Comparison of ENCODE assay signal across 1 cellular context in the genomic region with DNA sequence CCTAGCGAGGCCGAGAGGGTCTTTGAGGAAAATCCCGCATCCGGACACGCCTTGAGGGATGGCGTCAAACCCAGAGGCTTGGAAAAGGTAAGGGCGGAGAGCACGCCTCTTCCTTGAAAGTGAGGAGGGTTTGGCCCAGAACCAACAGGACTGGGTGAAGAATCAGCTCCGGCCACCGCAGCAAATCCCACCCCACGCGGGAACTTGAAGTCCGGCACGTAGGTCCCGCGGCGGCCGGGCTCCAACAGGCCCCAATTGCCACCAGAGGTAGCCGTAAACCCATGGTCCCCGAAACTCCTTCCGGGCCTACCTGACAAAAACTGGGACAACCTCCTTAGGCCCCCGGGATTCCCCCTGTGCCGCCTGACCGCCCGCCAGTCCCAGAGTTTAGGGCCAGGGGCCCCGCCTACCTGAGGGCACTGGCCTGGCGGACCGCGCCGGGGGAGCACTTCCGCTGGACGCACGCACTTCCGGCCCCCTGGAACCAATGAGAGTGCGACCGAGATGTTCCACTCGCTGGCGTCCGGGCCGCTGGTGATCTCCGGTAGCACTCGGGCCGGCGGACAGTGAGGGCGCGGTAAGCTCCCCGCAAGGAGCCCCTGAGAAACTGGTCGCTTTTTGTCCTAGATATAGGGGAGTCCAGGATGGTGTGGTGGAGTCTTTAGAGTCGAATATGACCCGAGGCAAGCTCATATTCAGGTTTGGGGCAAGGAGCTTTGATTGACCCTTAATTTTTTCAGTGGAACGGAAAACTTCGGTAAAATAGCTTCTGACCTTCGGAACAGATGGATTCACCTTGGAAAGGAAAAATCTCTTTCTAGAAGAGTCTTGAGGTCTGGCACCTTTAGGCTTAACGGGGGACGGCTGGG.
A peak's percentile ranks its signal among the peaks of the same experiment; 100 is the strongest.
TF ChIP-seq lines count a peak whose summit lies in the region.

TSS of gene LZIC (minus strand) at position 453 of the 869 bp plus-strand sequence. CDS start 6,772 bp downstream, outside the sequence.
TSS of gene NMNAT1 (plus strand) at position 537 of the 869 bp plus-strand sequence. CDS start 28,599 bp downstream, outside the sequence.

TF ChIP-seq in GM23338, 12 proteins besides CTCF, POLR2A, EP300 and RAD21:
- TF ChIP-seq, protein P1, sequence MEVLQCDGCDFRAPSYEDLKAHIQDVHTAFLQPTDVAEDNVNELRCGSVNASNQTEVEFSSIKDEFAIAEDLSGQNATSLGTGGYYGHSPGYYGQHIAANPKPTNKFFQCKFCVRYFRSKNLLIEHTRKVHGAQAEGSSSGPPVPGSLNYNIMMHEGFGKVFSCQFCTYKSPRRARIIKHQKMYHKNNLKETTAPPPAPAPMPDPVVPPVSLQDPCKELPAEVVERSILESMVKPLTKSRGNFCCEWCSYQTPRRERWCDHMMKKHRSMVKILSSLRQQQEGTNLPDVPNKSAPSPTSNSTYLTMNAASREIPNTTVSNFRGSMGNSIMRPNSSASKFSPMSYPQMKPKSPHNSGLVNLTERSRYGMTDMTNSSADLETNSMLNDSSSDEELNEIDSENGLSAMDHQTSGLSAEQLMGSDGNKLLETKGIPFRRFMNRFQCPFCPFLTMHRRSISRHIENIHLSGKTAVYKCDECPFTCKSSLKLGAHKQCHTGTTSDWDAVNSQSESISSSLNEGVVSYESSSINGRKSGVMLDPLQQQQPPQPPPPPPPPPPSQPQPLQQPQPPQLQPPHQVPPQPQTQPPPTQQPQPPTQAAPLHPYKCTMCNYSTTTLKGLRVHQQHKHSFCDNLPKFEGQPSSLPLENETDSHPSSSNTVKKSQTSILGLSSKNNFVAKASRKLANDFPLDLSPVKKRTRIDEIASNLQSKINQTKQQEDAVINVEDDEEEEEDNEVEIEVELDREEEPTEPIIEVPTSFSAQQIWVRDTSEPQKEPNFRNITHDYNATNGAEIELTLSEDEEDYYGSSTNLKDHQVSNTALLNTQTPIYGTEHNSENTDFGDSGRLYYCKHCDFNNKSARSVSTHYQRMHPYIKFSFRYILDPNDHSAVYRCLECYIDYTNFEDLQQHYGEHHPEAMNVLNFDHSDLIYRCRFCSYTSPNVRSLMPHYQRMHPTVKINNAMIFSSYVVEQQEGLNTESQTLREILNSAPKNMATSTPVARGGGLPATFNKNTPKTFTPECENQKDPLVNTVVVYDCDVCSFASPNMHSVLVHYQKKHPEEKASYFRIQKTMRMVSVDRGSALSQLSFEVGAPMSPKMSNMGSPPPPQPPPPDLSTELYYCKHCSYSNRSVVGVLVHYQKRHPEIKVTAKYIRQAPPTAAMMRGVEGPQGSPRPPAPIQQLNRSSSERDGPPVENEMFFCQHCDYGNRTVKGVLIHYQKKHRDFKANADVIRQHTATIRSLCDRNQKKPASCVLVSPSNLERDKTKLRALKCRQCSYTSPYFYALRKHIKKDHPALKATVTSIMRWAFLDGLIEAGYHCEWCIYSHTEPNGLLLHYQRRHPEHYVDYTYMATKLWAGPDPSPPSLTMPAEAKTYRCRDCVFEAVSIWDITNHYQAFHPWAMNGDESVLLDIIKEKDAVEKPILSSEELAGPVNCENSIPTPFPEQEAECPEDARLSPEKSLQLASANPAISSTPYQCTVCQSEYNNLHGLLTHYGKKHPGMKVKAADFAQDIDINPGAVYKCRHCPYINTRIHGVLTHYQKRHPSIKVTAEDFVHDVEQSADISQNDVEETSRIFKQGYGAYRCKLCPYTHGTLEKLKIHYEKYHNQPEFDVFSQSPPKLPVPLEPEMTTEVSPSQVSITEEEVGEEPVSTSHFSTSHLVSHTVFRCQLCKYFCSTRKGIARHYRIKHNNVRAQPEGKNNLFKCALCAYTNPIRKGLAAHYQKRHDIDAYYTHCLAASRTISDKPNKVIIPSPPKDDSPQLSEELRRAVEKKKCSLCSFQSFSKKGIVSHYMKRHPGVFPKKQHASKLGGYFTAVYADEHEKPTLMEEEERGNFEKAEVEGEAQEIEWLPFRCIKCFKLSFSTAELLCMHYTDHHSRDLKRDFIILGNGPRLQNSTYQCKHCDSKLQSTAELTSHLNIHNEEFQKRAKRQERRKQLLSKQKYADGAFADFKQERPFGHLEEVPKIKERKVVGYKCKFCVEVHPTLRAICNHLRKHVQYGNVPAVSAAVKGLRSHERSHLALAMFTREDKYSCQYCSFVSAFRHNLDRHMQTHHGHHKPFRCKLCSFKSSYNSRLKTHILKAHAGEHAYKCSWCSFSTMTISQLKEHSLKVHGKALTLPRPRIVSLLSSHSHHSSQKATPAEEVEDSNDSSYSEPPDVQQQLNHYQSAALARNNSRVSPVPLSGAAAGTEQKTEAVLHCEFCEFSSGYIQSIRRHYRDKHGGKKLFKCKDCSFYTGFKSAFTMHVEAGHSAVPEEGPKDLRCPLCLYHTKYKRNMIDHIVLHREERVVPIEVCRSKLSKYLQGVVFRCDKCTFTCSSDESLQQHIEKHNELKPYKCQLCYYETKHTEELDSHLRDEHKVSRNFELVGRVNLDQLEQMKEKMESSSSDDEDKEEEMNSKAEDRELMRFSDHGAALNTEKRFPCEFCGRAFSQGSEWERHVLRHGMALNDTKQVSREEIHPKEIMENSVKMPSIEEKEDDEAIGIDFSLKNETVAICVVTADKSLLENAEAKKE (CRISPR knock-in tag; IDR thresholded peaks at IDR 0.05), result no peak
- TF ChIP-seq EZH2 (IDR thresholded peaks at IDR 0.05; ENCODE audit: low read depth, unreplicated experiment) (no peak), ZNF114 (CRISPR knock-in tag; IDR thresholded peaks at IDR 0.05) (no peak), STAT1 (IDR thresholded peaks at IDR 0.05; ENCODE audit: unreplicated experiment) (no peak), REST (IDR thresholded peaks at IDR 0.05; ENCODE audit: unreplicated experiment) (peak; percentile 3), EZH2phosphoT487 (IDR thresholded peaks at IDR 0.05; ENCODE audit: unreplicated experiment) (no peak), ZNF331 (CRISPR knock-in tag; IDR thresholded peaks at IDR 0.05; ENCODE audit: low read depth) (no peak), POLR2AphosphoS5 (IDR thresholded peaks at IDR 0.05; ENCODE audit: low read depth) (peak; percentile 90), ETS1 (IDR thresholded peaks at IDR 0.05) (peak; percentile 85), JUNB (IDR thresholded peaks at IDR 0.05; ENCODE audit: unreplicated experiment) (no peak), NANOG (IDR thresholded peaks at IDR 0.05; ENCODE audit: borderline replicate concordance) (no peak), CREB1 (CRISPR knock-in tag; IDR thresholded peaks at IDR 0.05; ENCODE audit: low read depth) (peak; percentile 88)
